ENCODE assay signal across 9 cellular contexts in the genomic region with DNA sequence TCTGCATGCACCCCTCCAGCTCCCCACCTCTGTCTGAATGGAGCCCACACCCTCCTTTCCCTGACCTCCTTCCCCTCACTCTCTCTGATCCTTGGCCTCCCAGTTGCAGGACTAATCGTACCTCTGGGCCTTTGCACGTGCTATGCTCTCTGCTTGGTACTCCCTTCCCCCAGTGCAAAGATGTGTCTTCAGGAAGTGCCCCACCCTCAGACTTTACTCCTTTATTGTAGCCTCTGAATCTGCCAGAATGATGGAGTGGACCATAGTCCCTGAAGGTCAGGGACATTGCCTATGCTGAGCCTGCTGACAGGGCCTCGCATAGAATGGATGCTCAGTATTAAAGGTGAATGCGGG. TPM values are rescaled to one million over a fixed set of nuclear protein-coding genes. Genes with fewer than 3 reads are reported as not detected.
DNase-seq lines count a peak whose midpoint lies in the region; ATAC-seq and TF ChIP-seq lines count a peak whose summit lies in the region.
"Had no signal": no experiment of that assay in that cellular context is flagged by ENCODE, and none has a peak within 500 bp of the region (broad histone marks: within the 10 kb centered on the region; RNA-seq: fewer than 3 reads in every experiment).

No MANE protein-coding gene starts in this region.

- TF ChIP-seq CTCF in 22Rv1 (IDR thresholded peaks at IDR 0.05) (no peak), ascending aorta (IDR thresholded peaks at IDR 0.05) (no peak), mucosa of descending colon (IDR thresholded peaks at IDR 0.05) (no peak)

- no peaks in the 10 kb centered on the region for H3K27me3 ChIP-seq in ascending aorta

- H3K9me3 ChIP-seq in KOPT-K1 (ENCODE audit: insufficient read depth, low read length, poor library complexity, severe bottlenecking) (no peaks in the 10 kb centered on the region), ascending aorta (no peaks in the 10 kb centered on the region), mucosa of descending colon (no peaks in the 10 kb centered on the region)

- intact Hi-C loops in ascending aorta (cut with DNase I) = loop anchor here (1.0 kb wide), 2 partner anchors 19 to 46 kb away; no protein-coding TSS in a partner anchor
- intact Hi-C loops in mucosa of descending colon (cut with DNase I, micrococcal nuclease) = loop anchor here in 1 of 2 donors (5.0 kb wide), 1 partner anchor 40 kb away; the partner anchor contains the start of gene LSM4

- H3K4me3 ChIP-seq in ascending aorta = peak overlapping the region; percentile 60 to 71
- H3K4me3 ChIP-seq in mucosa of descending colon = no peak overlapping the region

- DNase-seq in ascending aorta (ENCODE audit: low spot score in 2 of 2) (no peak), mucosa of descending colon (peak in 2 of 3 donors; percentile 66 to 85), RKO (ENCODE audit: low spot score) (no peak), HuH-7 (ENCODE audit: low spot score) (no peak)

- peak; percentile 37 for ATAC-seq in mucosa of descending colon
- no peak for ATAC-seq in HG03469 (IDR thresholded peaks at IDR 0.05; ENCODE audit: unreplicated experiment)
- ATAC-seq in HG02763 (IDR thresholded peaks at IDR 0.05; ENCODE audit: unreplicated experiment) = no peak

- H3K36me3 ChIP-seq in KOPT-K1 (ENCODE audit: insufficient read depth, low read length) (peaks cover 16% of the 10 kb centered on the region), ascending aorta (peaks cover 13 to 20% of the 10 kb centered on the region in 2 donors), mucosa of descending colon (ENCODE audit: low read depth) (no peaks in the 10 kb centered on the region)

- H3K4me1 ChIP-seq in ascending aorta (peaks cover 15 to 26% of the 10 kb centered on the region in 2 donors), mucosa of descending colon (ENCODE audit: low read depth) (peaks cover 39% of the 10 kb centered on the region)

- H3K27ac ChIP-seq in 22Rv1 (peak overlapping the region; percentile 99), KOPT-K1 (ENCODE audit: low read depth, low read length, poor library complexity, severe bottlenecking) (peak overlapping the region; percentile 98), ascending aorta (peak overlapping the region; percentile 99 to 100)

RNA-seq across cellular contexts. Expression of gene JUND, which starts 1.3 kb away (rescaled TPM):
- total RNA-seq in ascending aorta (3,570 TPM), mucosa of descending colon (100 to 1,000 TPM; 267 to 328 (median 295) TPM)

RNA-seq across cellular contexts. Expression of gene IQCN, which starts 8.5 kb away (rescaled TPM):
- total RNA-seq in ascending aorta (51.2 TPM), mucosa of descending colon (10 to 100 TPM in 1 of 3 donors, 1 to 10 TPM in 2; 4.4 to 10.6 (median 8.0) TPM)

RNA-seq across cellular contexts. Expression of gene LSM4, which starts 40.1 kb away (rescaled TPM):
- total RNA-seq in ascending aorta (62.5 TPM), mucosa of descending colon (100 to 1,000 TPM in 2 of 3 donors, 10 to 100 TPM in 1; 86.3 to 158 (median 124) TPM)

RNA-seq across cellular contexts. Expression of gene PDE4C, which starts 56.5 kb away (rescaled TPM):
- total RNA-seq in ascending aorta (not detected), mucosa of descending colon (1 to 10 TPM; 2.5 to 7.7 (median 6.2) TPM)
- total RNA-seq: activated CD8-positive, alpha-beta memory T cell treated with anti-CD3 and anti-CD28 coated beads for 36 hours had no signal

RNA-seq across cellular contexts. Expression of gene PGPEP1, which starts 57.6 kb away (rescaled TPM):
- total RNA-seq in ascending aorta (14.8 TPM), mucosa of descending colon (10 to 100 TPM; 77.1 to 97.4 (median 91.5) TPM)

Comparison
In these comparisons a context has a peak if more than half of its experiments do, and no peak if none do; other contexts are left out.
1. DNase-seq: peak in mucosa of descending colon (2 of 3); none in ascending aorta (0 of 2), RKO (single experiment) and HuH-7 (single experiment).
2. RNA of gene JUND, which starts 1.3 kb away (total RNA-seq): 3,570 TPM in ascending aorta (single experiment); 267 to 328 TPM in mucosa of descending colon; every median in the first group is over 10 times any median in the second.
3. Peak in every context shown above with its lines, with median percentiles within 50 percentile points of each other: H3K27ac ChIP-seq.